In the genomic region with DNA sequence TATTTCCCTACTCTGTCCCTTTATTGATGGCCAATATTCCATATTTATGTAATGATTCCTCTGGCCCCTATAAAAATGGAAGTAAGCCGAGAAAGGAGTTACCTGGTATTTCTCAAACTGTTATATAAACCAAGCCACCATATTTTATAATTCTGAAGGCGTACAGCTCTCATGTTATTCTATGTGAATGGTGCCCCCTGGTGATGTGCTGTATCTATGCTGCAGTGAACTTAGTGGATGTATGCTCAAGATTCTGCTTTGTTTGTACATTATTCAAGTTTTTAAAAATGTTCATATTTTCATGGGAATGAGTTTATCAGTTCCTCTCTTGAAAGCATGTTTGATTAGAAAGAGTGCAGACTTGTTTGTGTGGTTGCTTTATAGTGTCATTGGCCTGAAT, we compare ENCODE assay signal across 9 cellular contexts.
A peak's percentile ranks its signal among the peaks of the same experiment; 100 is the strongest.
DNase-seq lines count a peak whose midpoint lies in the region; ATAC-seq, FAIRE-seq and TF ChIP-seq lines count a peak whose summit lies in the region.
"Had no signal": no experiment of that assay in that cellular context is flagged by ENCODE, and none has a peak within 500 bp of the region (broad histone marks: within the 10 kb centered on the region; RNA-seq: fewer than 3 reads in every experiment).

No MANE protein-coding gene starts in this region.

- no peaks in the 10 kb centered on the region for H3K27me3 Mint-ChIP-seq in WTC11 (ENCODE audit: low read depth)
- no peaks in the 10 kb centered on the region for H3K27me3 Mint-ChIP-seq in activated T-cell treated with anti-CD3 and anti-CD28 coated beads, Interleukin-2, amount 50 U/mL, for 24 hours

- ATAC-seq in WTC11 = no peak
- ATAC-seq in GM18520 (IDR thresholded peaks at IDR 0.05; ENCODE audit: unreplicated experiment) = no peak

- no peaks in the 10 kb centered on the region for H3K9me3 ChIP-seq in BE2C

- H3K27ac ChIP-seq in KMS-11 = no peak overlapping the region

- peak; percentile 63 for TF ChIP-seq CTCF in BE2C (IDR thresholded peaks at IDR 0.05; ENCODE audit: low read depth, low read length)
- peak; percentile 41; the same call in 1 of the 2 replicates for TF ChIP-seq CTCF in KMS-11 (conservative IDR thresholded peaks at IDR 0.05; ENCODE audit: low read depth, low read length)
- no peak for TF ChIP-seq CTCF in WTC11 (IDR thresholded peaks at IDR 0.05)

- H3K9ac ChIP-seq in KMS-11 = no peak overlapping the region

- H3K36me3 ChIP-seq in BE2C = no peaks in the 10 kb centered on the region
- H3K36me3 ChIP-seq in KMS-11 (ENCODE audit: insufficient read depth) = no peaks in the 10 kb centered on the region

- H3K9me3 Mint-ChIP-seq in WTC11 = no peaks in the 10 kb centered on the region
- H3K9me3 Mint-ChIP-seq in activated T-cell treated with anti-CD3 and anti-CD28 coated beads, Interleukin-2, amount 50 U/mL, for 24 hours = peaks cover 8% of the 10 kb centered on the region

- H3K4me3 Mint-ChIP-seq in WTC11 = no peak overlapping the region
- H3K4me3 Mint-ChIP-seq in activated T-cell treated with anti-CD3 and anti-CD28 coated beads, Interleukin-2, amount 50 U/mL, for 24 hours = no peak overlapping the region

- no peak overlapping the region for H3K4me2 ChIP-seq in KMS-11

- no peak overlapping the region for H3K4me3 ChIP-seq in BE2C (ENCODE audit: low read depth, low read length)
- H3K4me3 ChIP-seq in KMS-11 (IDR thresholded peaks at IDR 0.05; ENCODE audit: insufficient read depth, low read depth, low read length) = no peak overlapping the region

- no peaks in the 10 kb centered on the region for H4K20me1 ChIP-seq in KMS-11 (ENCODE audit: insufficient read depth)

- POLR2A ChIA-PET in WTC11 (lab: Charles Lee) = no interaction called here

- no peaks in the 10 kb centered on the region for H3K36me3 Mint-ChIP-seq in WTC11
- no peaks in the 10 kb centered on the region for H3K36me3 Mint-ChIP-seq in activated T-cell treated with anti-CD3 and anti-CD28 coated beads, Interleukin-2, amount 50 U/mL, for 24 hours (ENCODE audit: low read depth)

- H3K4me1 Mint-ChIP-seq in WTC11 = peaks cover 3% of the 10 kb centered on the region; the same call in 1 of the 2 replicates
- H3K4me1 Mint-ChIP-seq in activated T-cell treated with anti-CD3 and anti-CD28 coated beads, Interleukin-2, amount 50 U/mL, for 24 hours (ENCODE audit: low read depth) = no peaks in the 10 kb centered on the region

- DNase-seq in BE2C (peak; percentile 56), WTC11 (ENCODE audit: low spot score) (peak; percentile 17), NCI-H1436 treated with DMSO at 0.1 percent for 48 hours (lab: John Stamatoyannopoulos, UW) (no peak), NCI-H146 (lab: John Stamatoyannopoulos, UW) (no peak)
- DNase-seq in activated T-cell treated with anti-CD3 and anti-CD28 coated beads, Interleukin-2, amount 50 U/mL, for 24 hours = no peak

- CTCF ChIA-PET in WTC11 (lab: Charles Lee) = interaction anchor here (0.6 to 4.1 kb wide), 8 partner anchors 11 to 260 kb away, joined by 3 to 31 read pairs (median 4); no protein-coding TSS in a partner anchor

- peak; percentile 94 for FAIRE-seq in islet of Langerhans (lab: Jason Lieb, UNC)
- FAIRE-seq: colon had no signal

- H3K4me1 ChIP-seq in BE2C (no peaks in the 10 kb centered on the region), KMS-11 (ENCODE audit: low read depth, poor library complexity, severe bottlenecking) (no peaks in the 10 kb centered on the region)

- no peak overlapping the region for H3K27ac Mint-ChIP-seq in WTC11
- H3K27ac Mint-ChIP-seq in activated T-cell treated with anti-CD3 and anti-CD28 coated beads, Interleukin-2, amount 50 U/mL, for 24 hours = no peak overlapping the region

- H3K27me3 ChIP-seq in BE2C = no peaks in the 10 kb centered on the region
- no peaks in the 10 kb centered on the region for H3K27me3 ChIP-seq in KMS-11 (ENCODE audit: insufficient read depth, low read depth)

- no peak overlapping the region for H2AFZ ChIP-seq in KMS-11 (ENCODE audit: low read depth)

- H3K79me2 ChIP-seq in KMS-11 (ENCODE audit: insufficient read depth, low read depth) = no peaks in the 10 kb centered on the region

TF ChIP-seq in WTC11, 78 proteins besides CTCF, POLR2A, EP300 and RAD21:
- TF ChIP-seq ETV6 (CRISPR knock-in tag; IDR thresholded peaks at IDR 0.05) = no peak
- no peak for TF ChIP-seq NFE2L1 (CRISPR knock-in tag; IDR thresholded peaks at IDR 0.05)
- TF ChIP-seq ZNF121 (CRISPR knock-in tag; IDR thresholded peaks at IDR 0.05) = no peak
- no peak for TF ChIP-seq ZBTB21 (CRISPR knock-in tag; IDR thresholded peaks at IDR 0.05; ENCODE audit: borderline replicate concordance)

Comparison
In these comparisons a context has a peak if more than half of its experiments do, and no peak if none do; other contexts are left out.
1. DNase-seq: peak in BE2C (single experiment) and WTC11 (single experiment); none in NCI-H1436 treated with DMSO at 0.1 percent for 48 hours (single experiment), NCI-H146 (single experiment) and activated T-cell treated with anti-CD3 and anti-CD28 coated beads, Interleukin-2, amount 50 U/mL, for 24 hours (single experiment).